14 cellular contexts compared by ENCODE assay signal in genomic region chr2:19351499-19351898, GRCh38. TPM values are rescaled to one million over a fixed set of nuclear protein-coding genes. Genes with fewer than 3 reads are reported as not detected.
A peak's percentile ranks its signal among the peaks of the same experiment; 100 is the strongest.
DNase-seq lines count a peak whose midpoint lies in the region; FAIRE-seq and TF ChIP-seq lines count a peak whose summit lies in the region.
"Had no signal": no experiment of that assay in that cellular context is flagged by ENCODE, and none has a peak within 500 bp of the region (broad histone marks: within the 10 kb centered on the region; RNA-seq: fewer than 3 reads in every experiment).

No MANE protein-coding gene starts in this region.

- no peak for FAIRE-seq in H1 (lab: Jason Lieb, UNC)
- FAIRE-seq: GM18507 had no signal

- H3K4me2 ChIP-seq in H9 (ENCODE audit: insufficient read depth, insufficient read length, low read length) (peak overlapping the region; percentile 38), H1 (ENCODE audit: insufficient read depth in 1 of 2, low read depth in 2 of 2, low read length in 2 of 2) (peak overlapping the region; percentile 72 to 82), neural cell (ENCODE audit: low read length) (no peak overlapping the region)

- H2BK5ac ChIP-seq in H9 (ENCODE audit: insufficient read length, low read length) (no peak overlapping the region), H1 (ENCODE audit: low read depth, low read length) (no peak overlapping the region)

- intact Hi-C loops in CD14-positive monocyte (cut with micrococcal nuclease): loop anchor here in 1 of 2 donors (10.0 kb wide), 1 partner anchor 1313 kb away; the partner anchor contains the start of gene GDF7

- H3F3A ChIP-seq in neural cell (ENCODE audit: insufficient read depth, low read length, poor library complexity, severe bottlenecking): no peaks in the 10 kb centered on the region

- H3K4ac ChIP-seq in H9 (ENCODE audit: low read depth, low read length): no peak overlapping the region
- H3K4ac ChIP-seq in H1 (replicated peaks; ENCODE audit: insufficient read length, low read depth, low read length): no peak overlapping the region

- H3K56ac ChIP-seq in H9 (ENCODE audit: insufficient read length, low read depth, low read length): no peak overlapping the region
- no peak overlapping the region for H3K56ac ChIP-seq in H1 (replicated peaks; ENCODE audit: insufficient read length, low read depth, low read length)

- H3K27ac ChIP-seq in H9 (ENCODE audit: insufficient read length, low read depth, low read length) (no peak overlapping the region), H1 (ENCODE audit: low read depth, low read length) (no peak overlapping the region), neural cell (ENCODE audit: low read length) (no peak overlapping the region)
- H3K27ac ChIP-seq: epithelial cell of prostate had no signal

- no peak overlapping the region for H2AK5ac ChIP-seq in H9 (ENCODE audit: insufficient read length, low read length)
- no peak overlapping the region for H2AK5ac ChIP-seq in H1 (ENCODE audit: low read depth, low read length)

- H3K9me3 ChIP-seq in H9 (ENCODE audit: control insufficient read depth, low read depth, low read length) (no peaks in the 10 kb centered on the region), H1 (ENCODE audit: insufficient read depth in 2 of 2, low read depth in 1 of 2, low read length in 1 of 2) (no peaks in the 10 kb centered on the region), neural cell (ENCODE audit: low read length) (peaks cover 4% of the 10 kb centered on the region)

- no peaks in the 10 kb centered on the region for H3K9me2 ChIP-seq in neural cell (ENCODE audit: insufficient read depth, low read length)

- POLR2A ChIA-PET in H1 (lab: Charles Lee; ENCODE audit: partially characterized antibody): interaction anchor here (0.6 kb wide), 1 partner anchor 126 kb away, joined by 3 read pairs; no protein-coding TSS in a partner anchor

- H3K9ac ChIP-seq in H9 (ENCODE audit: extremely low read depth, insufficient read length, low read length) (no peak overlapping the region), H1 (replicated peaks in 1 of 4; ENCODE audit: extremely low read depth in 1 of 4, low read depth in 3 of 4, low read length in 3 of 4) (no peak overlapping the region), neural cell (ENCODE audit: low read length) (no peak overlapping the region)

- H3K4me3 ChIP-seq in H1 (ENCODE audit: extremely low read depth in 1 of 4, insufficient read depth in 2 of 4, low read depth in 3 of 4, low read length in 4 of 4) (peak overlapping the region; percentile 16 to 56 (median 24); a peak in 6 of 8 replicates), neural cell (ENCODE audit: low read length) (no peak overlapping the region)
- H3K4me3 ChIP-seq: HAP-1 had no signal

- H3K27me3 ChIP-seq in H9 (ENCODE audit: insufficient read depth, low read length) (peaks cover 72% of the 10 kb centered on the region), H1 (replicated peaks in 1 of 4; ENCODE audit: control insufficient read depth in 3 of 4, extremely low read depth in 1 of 4, insufficient read depth in 3 of 4, low read length in 3 of 4) (peaks cover 75 to 83% (median 82%) of the 10 kb centered on the region in 4 experiments), neural cell (ENCODE audit: insufficient read depth, low read depth, low read length) (peaks cover 80% of the 10 kb centered on the region)

- no peaks in the 10 kb centered on the region for H3K4me1 ChIP-seq in H9 (ENCODE audit: insufficient read depth, low read length)
- H3K4me1 ChIP-seq in H1 (replicated peaks in 1 of 4; ENCODE audit: control insufficient read depth in 3 of 4, insufficient read depth in 4 of 4, low read length in 3 of 4): peaks cover 0 to 31% (median 15%) of the 10 kb centered on the region in 4 experiments; a peak in 6 of 7 replicates
- H3K4me1 ChIP-seq: HAP-1 had no signal

- H3K27me3 Mint-ChIP-seq in CD14-positive monocyte (ENCODE audit: low read depth in 3 of 3) (peaks cover 74 to 83% (median 82%) of the 10 kb centered on the region in 3 donors), H9 (ENCODE audit: low read depth) (peaks cover 84% of the 10 kb centered on the region)

- CTCF ChIA-PET in H1 (lab: Charles Lee; ENCODE audit: partially characterized antibody): interaction anchor here (0.6 to 7.5 kb wide), 12 partner anchors 8 to 664 kb away, joined by 3 to 104 read pairs (median 4); partner anchors contain the start of gene OSR1

- H3K9me3 Mint-ChIP-seq in CD14-positive monocyte (peaks cover 2 to 40% (median 25%) of the 10 kb centered on the region in 7 donors), H9 (no peaks in the 10 kb centered on the region; a peak in 3 of 5 replicates)

- H3K27ac Mint-ChIP-seq in CD14-positive monocyte: no peak overlapping the region
- no peak overlapping the region for H3K27ac Mint-ChIP-seq in H9

- H3K36me3 Mint-ChIP-seq in CD14-positive monocyte: peaks cover 11 to 17% of the 10 kb centered on the region in 2 donors
- peaks cover 0 to 4% (median 0%) of the 10 kb centered on the region in 3 experiments; a peak in 1 of 7 replicates for H3K36me3 Mint-ChIP-seq in H9 (ENCODE audit: insufficient read depth in 1 of 3, low read depth in 3 of 3)

- H2AFZ ChIP-seq in H9 (ENCODE audit: low read length): no peak overlapping the region
- H2AFZ ChIP-seq in H1 (ENCODE audit: low read length): no peak overlapping the region
- no peak overlapping the region for H2AFZ ChIP-seq in neural cell (ENCODE audit: low read depth, low read length)

- TF ChIP-seq RAD21 in H1 (IDR thresholded peaks at IDR 0.05 in 1 of 2, conservative IDR thresholded peaks at IDR 0.05 in 1 of 2; ENCODE audit: low read depth in 2 of 2, low read length in 2 of 2): no peak
- no peak for TF ChIP-seq RAD21 in neural cell (conservative IDR thresholded peaks at IDR 0.05)

- no peak overlapping the region for H3T11ph ChIP-seq in H9 (ENCODE audit: low read length)

- H2BK12ac ChIP-seq in H9 (ENCODE audit: insufficient read length, low read depth, low read length): no peak overlapping the region
- H2BK12ac ChIP-seq in H1 (ENCODE audit: low read depth, low read length): no peak overlapping the region; the same call in 1 of the 2 replicates

- no peaks in the 10 kb centered on the region for H3K79me1 ChIP-seq in H9 (ENCODE audit: insufficient read depth, low read depth, low read length, poor library complexity, severe bottlenecking)
- H3K79me1 ChIP-seq in H1 (ENCODE audit: low read depth, low read length): no peaks in the 10 kb centered on the region; the same call in 1 of the 2 replicates

- TF ChIP-seq POLR2A in H1 (IDR thresholded peaks at IDR 0.05; ENCODE audit: control extremely low read depth in 1 of 2, low read depth in 2 of 2, low read length in 2 of 2): no peak

- 0 out of 8 replicates have a peak, but pooled peaks cover 0 to 6% (median 0%) of the 10 kb centered on the region in 4 experiments for H3K36me3 ChIP-seq in H1 (ENCODE audit: control insufficient read depth in 2 of 4, insufficient read depth in 4 of 4, low read length in 3 of 4)
- H3K36me3 ChIP-seq in neural cell (ENCODE audit: insufficient read depth, low read length): no peaks in the 10 kb centered on the region
- H3K36me3 ChIP-seq: HAP-1 had no signal

- H4K20me1 ChIP-seq in H9 (ENCODE audit: control insufficient read depth, insufficient read depth, insufficient read length) (no peaks in the 10 kb centered on the region), H1 (replicated peaks in 1 of 2; ENCODE audit: control insufficient read depth in 1 of 2, insufficient read depth in 2 of 2, low read length in 2 of 2) (peaks cover 19 to 29% of the 10 kb centered on the region in 2 experiments), neural cell (ENCODE audit: insufficient read depth) (no peaks in the 10 kb centered on the region)

- no peak overlapping the region for H4K91ac ChIP-seq in H9 (ENCODE audit: insufficient read length, low read depth, low read length)
- H4K91ac ChIP-seq in H1 (replicated peaks; ENCODE audit: insufficient read length, low read length): no peak overlapping the region

- H2BK20ac ChIP-seq in H9 (ENCODE audit: low read depth, low read length, poor library complexity, severe bottlenecking) (no peak overlapping the region), H1 (ENCODE audit: low read length) (no peak overlapping the region)

- DNase-seq in CD14-positive monocyte (ENCODE audit: low spot score) (no peak), H9 (no peak), H1 (ENCODE audit: low read depth in 1 of 2, low spot score in 2 of 2) (no peak), mesenteric fat pad (ENCODE audit: low spot score) (no peak), HPDE6-E6E7 (ENCODE audit: extremely low spot score) (no peak), DMS53 (lab: John Stamatoyannopoulos, UW) (no peak)
- no peak for DNase-seq in effector CD4-positive, alpha-beta T cell
- DNase-seq: activated CD4-positive, alpha-beta T cell treated with anti-CD3 and anti-CD28 coated beads for 1 hour; NK-92 treated with Interleukin-12 subunit alpha and Interleukin-12 subunit beta, amount 100 ng/mL, for 24 hours had no signal

- H3K79me2 ChIP-seq in H9 (ENCODE audit: insufficient read depth, low read length) (no peaks in the 10 kb centered on the region), H1 (ENCODE audit: control insufficient read depth in 1 of 2, insufficient read depth in 2 of 2, low read length in 2 of 2) (no peaks in the 10 kb centered on the region), neural cell (replicated peaks; ENCODE audit: insufficient read depth, low read length) (peaks cover 3% of the 10 kb centered on the region)

- H3K23me2 ChIP-seq in H9 (ENCODE audit: insufficient read length, low read depth, low read length, poor library complexity, severe bottlenecking) (peaks cover 8% of the 10 kb centered on the region), H1 (ENCODE audit: low read depth, low read length) (no peaks in the 10 kb centered on the region; the same call in 1 of the 2 replicates)

- H4K8ac ChIP-seq in H9 (replicated peaks; ENCODE audit: insufficient read length, low read depth, low read length) (no peak overlapping the region), H1 (ENCODE audit: extremely low read depth, insufficient read depth, low read length) (no peak overlapping the region)

- H2BK15ac ChIP-seq in H9 (ENCODE audit: low read depth, low read length) (no peak overlapping the region), H1 (ENCODE audit: low read length) (no peak overlapping the region)

- peak overlapping the region; percentile 58 to 90 for H3K4me3 Mint-ChIP-seq in CD14-positive monocyte
- peak overlapping the region; percentile 51 to 73; a peak in 4 of 5 replicates for H3K4me3 Mint-ChIP-seq in H9

- H3K14ac ChIP-seq in H9 (ENCODE audit: insufficient read depth, low read length): no peak overlapping the region
- no peak overlapping the region for H3K14ac ChIP-seq in H1 (ENCODE audit: insufficient read length)

- TF ChIP-seq EP300 in H1 (IDR thresholded peaks at IDR 0.05; ENCODE audit: borderline replicate concordance in 1 of 2, low read depth in 2 of 2, low read length in 2 of 2): no peak
- TF ChIP-seq EP300 in neural cell (conservative IDR thresholded peaks at IDR 0.05; ENCODE audit: poor library complexity, severe bottlenecking): no peak

- H3K23ac ChIP-seq in H9 (ENCODE audit: insufficient read length, low read depth, low read length) (no peak overlapping the region), H1 (ENCODE audit: insufficient read length) (no peak overlapping the region)

- no peak for TF ChIP-seq CTCF in CD14-positive monocyte (IDR thresholded peaks at IDR 0.05)
- TF ChIP-seq CTCF in H9 (conservative IDR thresholded peaks at IDR 0.05): no peak
- TF ChIP-seq CTCF in H1 (IDR thresholded peaks at IDR 0.05; ENCODE audit: control extremely low read depth in 1 of 3, insufficient read depth in 1 of 3, low read depth in 1 of 3, low read length in 3 of 3): no peak
- no peak for TF ChIP-seq CTCF in neural cell (IDR thresholded peaks at IDR 0.05; ENCODE audit: poor library complexity, severe bottlenecking)

- H3K4me1 Mint-ChIP-seq in CD14-positive monocyte (peaks cover 44% of the 10 kb centered on the region), H9 (peaks cover 23 to 35% of the 10 kb centered on the region in 2 experiments)

- H3K18ac ChIP-seq in H9 (ENCODE audit: insufficient read length, low read depth, low read length) (no peak overlapping the region), H1 (ENCODE audit: extremely low read depth, low read length) (no peak overlapping the region)

- H2BK120ac ChIP-seq in H9 (ENCODE audit: low read depth, low read length, poor library complexity, severe bottlenecking) (no peak overlapping the region), H1 (replicated peaks; ENCODE audit: low read depth, low read length) (no peak overlapping the region)

- H4K5ac ChIP-seq in H9 (ENCODE audit: insufficient read length, low read depth, low read length): no peak overlapping the region
- no peak overlapping the region for H4K5ac ChIP-seq in H1 (ENCODE audit: insufficient read length, low read depth, low read length)

- WGBS in H9 (ENCODE audit: extremely low coverage, insufficient read length, low lambda C conversion rate): no CpG with 5 or more reads among the region's 23 CpGs
- 8% methylated on average over 16 of the region's 23 CpGs; no CpG with 5 or more reads in 1 of the 2 experiments for WGBS in H1 (ENCODE audit: extremely low coverage in 1 of 2, insufficient coverage in 1 of 2, insufficient read length in 1 of 2, insufficient replicate concordance in 2 of 2, low coverage in 1 of 2, low lambda C conversion rate in 2 of 2, missing lambda C conversion rate in 1 of 2), 2 experiments

RNA-seq across cellular contexts. Expression of gene OSR1, which starts 6.9 kb away (rescaled TPM):
- not detected for polyA plus RNA-seq in CD14-positive monocyte
- total RNA-seq in H9 (2021): 0.24 and 0.35 TPM in 2 replicates
- total RNA-seq in H1 (2021; fragmentation: NEBNext Ultra II Directional; extraction: Animal tissue kit (Norgen Biotek cat#: 25700)): 0.22 TPM in 1 of 2 replicates, not detected in the other
- polyA plus RNA-seq in H1 (2011; rRNA removed): 0.05 TPM in 2 replicates
- polyA plus RNA-seq in H1 (2011; cell fraction: cytosol; rRNA removed): not detected
- polyA plus RNA-seq in H1 (2011; cell fraction: nucleus; rRNA removed): 0.09 TPM
- not detected in 4 replicates for polyA plus RNA-seq in H1 (2012, experiment 1 of 2)
- polyA plus RNA-seq in H1 (2012, experiment 2 of 2): 0.13 TPM
- polyA plus RNA-seq in H1 (2013, experiment 1 of 2): 0.06 TPM
- 0.04 TPM for polyA plus RNA-seq in H1 (2013, experiment 2 of 2)
- 0.06 TPM in 1 of 2 replicates, not detected in the other for polyA minus RNA-seq in H1 (2011; rRNA and poly(A)+ RNA removed)
- not detected for polyA minus RNA-seq in H1 (2011; cell fraction: cytosol; rRNA and poly(A)+ RNA removed)
- polyA minus RNA-seq in H1 (2011; cell fraction: nucleus; rRNA and poly(A)+ RNA removed): 0.10 TPM
- not detected in 2 replicates for polyA plus RNA-seq in neural cell
- polyA minus RNA-seq in neural cell: not detected in 2 replicates
- 41.6 TPM for total RNA-seq in mesenteric fat pad
- total RNA-seq: pulmonary artery endothelial cell had no signal

Comparison
In these comparisons a context has a peak if more than half of its experiments do, and no peak if none do; other contexts are left out.
1. RNA of gene OSR1, which starts 6.9 kb away (total RNA-seq): 41.6 TPM in mesenteric fat pad (single experiment); 0.24 to 0.35 TPM in H9 and 0.22 TPM in H1; every median in the first group is over 10 times any median in the second.